In genomic region chr2:190781604-190782198, GRCh38 we compare ENCODE assay signal across 8 cellular contexts.
DNase-seq lines count a peak whose midpoint lies in the region; ATAC-seq and TF ChIP-seq lines count a peak whose summit lies in the region.

No MANE protein-coding gene starts in this region.

- DNase-seq in G401 (ENCODE audit: low spot score), result peak; percentile 53
- peak; percentile 73 to 94 for DNase-seq in SJCRH30
- DNase-seq in activated naive CD8-positive, alpha-beta T cell treated with anti-CD3 and anti-CD28 coated beads for 36 hours, result peak; percentile 41
- peak in 1 of 3 donors; percentile 19 for DNase-seq in right cardiac atrium
- peak; percentile 37 to 63 (median 41) for DNase-seq in stimulated activated CD4-positive, alpha-beta T cell treated with anti-CD3 and anti-CD28 coated beads, Interleukin-12 subunit alpha, Interleukin-12 subunit beta, amount 100 ng/mL, for 48 hours (ENCODE audit: low read depth in 2 of 3, low spot score in 1 of 3)

- peak; percentile 36; the same call in 1 of the 2 replicates for TF ChIP-seq CTCF in LNCAP (IDR thresholded peaks at IDR 0.05)

- ATAC-seq in right cardiac atrium (peak; percentile 64 to 70), GM18870 (IDR thresholded peaks at IDR 0.05; ENCODE audit: unreplicated experiment) (no peak), HG02970 (IDR thresholded peaks at IDR 0.05; ENCODE audit: low FRiP score, unreplicated experiment) (no peak)

- intact Hi-C loops in right cardiac atrium (cut with DNase I), result loop anchor here in 3 of 4 donors (2.0 to 10.0 kb wide), 4 partner anchors 21 to 253 kb away; no protein-coding TSS in a partner anchor

- no peaks in the 10 kb centered on the region for H3K36me3 ChIP-seq in SJCRH30

- H3K4me1 ChIP-seq in SJCRH30 (no peaks in the 10 kb centered on the region), right cardiac atrium (ENCODE audit: control insufficient read depth, insufficient read depth, low read length) (no peaks in the 10 kb centered on the region)

- 41% methylated on average over 4 of the region's 4 CpGs for WGBS in right cardiac atrium

- no peaks in the 10 kb centered on the region for H3K27me3 ChIP-seq in SJCRH30
- no peaks in the 10 kb centered on the region for H3K27me3 ChIP-seq in right cardiac atrium (ENCODE audit: control insufficient read depth, insufficient read depth)

- in situ Hi-C loops in G401 (cut with HindIII; ENCODE audit: low sequenced_read_pairs), result no loop called here

- H3K27ac Mint-ChIP-seq in activated naive CD8-positive, alpha-beta T cell treated with anti-CD3 and anti-CD28 coated beads for 36 hours, result no peak overlapping the region

- H3K9me3 ChIP-seq in SJCRH30 (replicated peaks), result peaks cover 9% of the 10 kb centered on the region
- H3K9me3 ChIP-seq in right cardiac atrium (ENCODE audit: control insufficient read depth, low read length), result no peaks in the 10 kb centered on the region

- H3K4me3 Mint-ChIP-seq in activated naive CD8-positive, alpha-beta T cell treated with anti-CD3 and anti-CD28 coated beads for 36 hours, result no peak overlapping the region

- peaks cover 6% of the 10 kb centered on the region for H3K27me3 Mint-ChIP-seq in activated naive CD8-positive, alpha-beta T cell treated with anti-CD3 and anti-CD28 coated beads for 36 hours

- peaks cover 5% of the 10 kb centered on the region for H3K36me3 Mint-ChIP-seq in activated naive CD8-positive, alpha-beta T cell treated with anti-CD3 and anti-CD28 coated beads for 36 hours

- peaks cover 1% of the 10 kb centered on the region for H3K9me3 Mint-ChIP-seq in activated naive CD8-positive, alpha-beta T cell treated with anti-CD3 and anti-CD28 coated beads for 36 hours

- peaks cover 12% of the 10 kb centered on the region for H3K4me1 Mint-ChIP-seq in activated naive CD8-positive, alpha-beta T cell treated with anti-CD3 and anti-CD28 coated beads for 36 hours

- H3K4me3 ChIP-seq in SJCRH30, result no peak overlapping the region
- H3K4me3 ChIP-seq in right cardiac atrium (ENCODE audit: low read length), result no peak overlapping the region

- H3K27ac ChIP-seq in SJCRH30 (no peak overlapping the region), right cardiac atrium (ENCODE audit: low read length) (no peak overlapping the region)

Comparison
In these comparisons a context has a peak if more than half of its experiments do, and no peak if none do; other contexts are left out.
1. ATAC-seq: peak in right cardiac atrium (2 of 2); none in GM18870 (single experiment) and HG02970 (single experiment).